In the genomic region with DNA sequence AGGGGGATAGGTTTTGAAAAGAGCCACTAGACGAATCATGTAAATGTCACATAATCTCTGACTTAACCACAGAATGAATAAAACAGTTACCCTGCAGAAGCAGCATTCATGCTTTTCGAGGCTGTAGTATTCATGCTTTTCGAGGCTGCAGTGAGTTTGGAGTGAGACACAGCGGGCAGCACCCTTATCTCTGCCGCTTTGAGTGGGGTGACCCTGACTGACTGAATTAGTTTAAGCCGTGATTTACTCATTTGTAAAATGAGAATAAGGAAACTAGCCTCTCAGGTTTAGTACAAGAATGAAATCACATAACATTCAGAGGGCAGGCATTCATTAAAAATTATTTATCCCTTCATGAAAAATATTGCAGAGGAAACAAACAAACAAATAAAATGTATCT, we compare ENCODE assay signal across 1 cellular context.
TF ChIP-seq lines count a peak whose summit lies in the region.

No MANE protein-coding gene starts in this region.

TF ChIP-seq in K562, 482 proteins besides CTCF, POLR2A, EP300 and RAD21 (continued from another document):
- TF ChIP-seq, protein P1, sequence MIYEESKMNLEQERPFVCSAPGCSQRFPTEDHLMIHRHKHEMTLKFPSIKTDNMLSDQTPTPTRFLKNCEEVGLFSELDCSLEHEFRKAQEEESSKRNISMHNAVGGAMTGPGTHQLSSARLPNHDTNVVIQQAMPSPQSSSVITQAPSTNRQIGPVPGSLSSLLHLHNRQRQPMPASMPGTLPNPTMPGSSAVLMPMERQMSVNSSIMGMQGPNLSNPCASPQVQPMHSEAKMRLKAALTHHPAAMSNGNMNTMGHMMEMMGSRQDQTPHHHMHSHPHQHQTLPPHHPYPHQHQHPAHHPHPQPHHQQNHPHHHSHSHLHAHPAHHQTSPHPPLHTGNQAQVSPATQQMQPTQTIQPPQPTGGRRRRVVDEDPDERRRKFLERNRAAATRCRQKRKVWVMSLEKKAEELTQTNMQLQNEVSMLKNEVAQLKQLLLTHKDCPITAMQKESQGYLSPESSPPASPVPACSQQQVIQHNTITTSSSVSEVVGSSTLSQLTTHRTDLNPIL (CRISPR knock-in tag; IDR thresholded peaks at IDR 0.05) = no peak
- TF ChIP-seq, protein P2, sequence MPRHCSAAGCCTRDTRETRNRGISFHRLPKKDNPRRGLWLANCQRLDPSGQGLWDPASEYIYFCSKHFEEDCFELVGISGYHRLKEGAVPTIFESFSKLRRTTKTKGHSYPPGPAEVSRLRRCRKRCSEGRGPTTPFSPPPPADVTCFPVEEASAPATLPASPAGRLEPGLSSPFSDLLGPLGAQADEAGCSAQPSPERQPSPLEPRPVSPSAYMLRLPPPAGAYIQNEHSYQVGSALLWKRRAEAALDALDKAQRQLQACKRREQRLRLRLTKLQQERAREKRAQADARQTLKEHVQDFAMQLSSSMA (CRISPR knock-in tag; IDR thresholded peaks at IDR 0.05) = no peak
- no peak for TF ChIP-seq TGIF2 (CRISPR knock-in tag; IDR thresholded peaks at IDR 0.05)
- TF ChIP-seq HOXB6 (CRISPR knock-in tag; IDR thresholded peaks at IDR 0.05; ENCODE audit: borderline replicate concordance) = no peak
- TF ChIP-seq KDM1A (IDR thresholded peaks at IDR 0.05) = peak; percentile 87 to 90
- no peak for TF ChIP-seq POU5F1 (IDR thresholded peaks at IDR 0.05; ENCODE audit: borderline replicate concordance, low read depth, low read length, partially characterized antibody)
- no peak for TF ChIP-seq ZNF282 (CRISPR knock-in tag; IDR thresholded peaks at IDR 0.05)
- no peak for TF ChIP-seq NCOA4 (IDR thresholded peaks at IDR 0.05; ENCODE audit: partially characterized antibody)
- TF ChIP-seq ZKSCAN1 (IDR thresholded peaks at IDR 0.05; ENCODE audit: low read depth, low read length) = no peak
- no peak for TF ChIP-seq BRD9 (IDR thresholded peaks at IDR 0.05; ENCODE audit: low read depth, partially characterized antibody)
- TF ChIP-seq SAFB2 (IDR thresholded peaks at IDR 0.05; ENCODE audit: borderline replicate concordance, low read depth, low read length, severe bottlenecking) = no peak
- 0 out of 2 replicates have a peak, but pooled peaks have one; percentile 39 for TF ChIP-seq PHF21A (IDR thresholded peaks at IDR 0.05; ENCODE audit: borderline replicate concordance, low read depth)
- peak; percentile 73; the same call in 1 of the 2 replicates for TF ChIP-seq EZH2 (IDR thresholded peaks at IDR 0.05; ENCODE audit: borderline replicate concordance, low read depth, low read length)
- TF ChIP-seq, protein P3, sequence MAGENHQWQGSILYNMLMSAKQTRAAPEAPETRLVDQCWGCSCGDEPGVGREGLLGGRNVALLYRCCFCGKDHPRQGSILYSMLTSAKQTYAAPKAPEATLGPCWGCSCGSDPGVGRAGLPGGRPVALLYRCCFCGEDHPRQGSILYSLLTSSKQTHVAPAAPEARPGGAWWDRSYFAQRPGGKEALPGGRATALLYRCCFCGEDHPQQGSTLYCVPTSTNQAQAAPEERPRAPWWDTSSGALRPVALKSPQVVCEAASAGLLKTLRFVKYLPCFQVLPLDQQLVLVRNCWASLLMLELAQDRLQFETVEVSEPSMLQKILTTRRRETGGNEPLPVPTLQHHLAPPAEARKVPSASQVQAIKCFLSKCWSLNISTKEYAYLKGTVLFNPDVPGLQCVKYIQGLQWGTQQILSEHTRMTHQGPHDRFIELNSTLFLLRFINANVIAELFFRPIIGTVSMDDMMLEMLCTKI (IDR thresholded peaks at IDR 0.05; ENCODE audit: partially characterized antibody) = no peak
- TF ChIP-seq, protein P4, sequence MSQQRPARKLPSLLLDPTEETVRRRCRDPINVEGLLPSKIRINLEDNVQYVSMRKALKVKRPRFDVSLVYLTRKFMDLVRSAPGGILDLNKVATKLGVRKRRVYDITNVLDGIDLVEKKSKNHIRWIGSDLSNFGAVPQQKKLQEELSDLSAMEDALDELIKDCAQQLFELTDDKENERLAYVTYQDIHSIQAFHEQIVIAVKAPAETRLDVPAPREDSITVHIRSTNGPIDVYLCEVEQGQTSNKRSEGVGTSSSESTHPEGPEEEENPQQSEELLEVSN (IDR thresholded peaks at IDR 0.05; ENCODE audit: borderline replicate concordance in 1 of 2, extremely low read depth in 1 of 2, insufficient read depth in 1 of 2, insufficient read length in 1 of 2, low read depth in 1 of 2, low read length in 1 of 2, poor library complexity in 1 of 2, severe bottlenecking in 1 of 2) = no peak
- TF ChIP-seq STAT5A (IDR thresholded peaks at IDR 0.05; ENCODE audit: borderline replicate concordance, low read length) = no peak
- no peak for TF ChIP-seq MEF2D (tag; conservative IDR thresholded peaks at IDR 0.05; ENCODE audit: low read depth)
- peak in 1 of 2 experiments; percentile 88; a peak in 2 of 4 replicates for TF ChIP-seq RCOR1 (IDR thresholded peaks at IDR 0.05; ENCODE audit: borderline replicate concordance in 1 of 2, low read depth in 2 of 2, low read length in 2 of 2)
TF ChIP-seq in K562: peak in this region for 4.
